13 cellular contexts compared by ENCODE assay signal in genomic region chr1:160606611-160607010, GRCh38. TPM values are rescaled to one million over a fixed set of nuclear protein-coding genes. Genes with fewer than 3 reads are reported as not detected.
A peak's percentile ranks its signal among the peaks of the same experiment; 100 is the strongest.
DNase-seq lines count a peak whose midpoint lies in the region; ATAC-seq, FAIRE-seq and TF ChIP-seq lines count a peak whose summit lies in the region.
"Had no signal": no experiment of that assay in that cellular context is flagged by ENCODE, and none has a peak within 500 bp of the region (broad histone marks: within the 10 kb centered on the region; RNA-seq: fewer than 3 reads in every experiment).

No MANE protein-coding gene starts in this region.

- peaks cover 27% of the 10 kb centered on the region for H3K36me3 Mint-ChIP-seq in activated naive CD4-positive, alpha-beta T cell treated with anti-CD3 and anti-CD28 coated beads, Interleukin-2, amount 50 U/mL, for 24 hours
- H3K36me3 Mint-ChIP-seq in type B pancreatic cell = no peaks in the 10 kb centered on the region

- FAIRE-seq in K562 (lab: Jason Lieb, UNC) = no peak

- no peak overlapping the region for H3K4me3 ChIP-seq in K562
- H3K4me3 ChIP-seq: Peyer's patch, uterus had no signal

- H3K9me3 Mint-ChIP-seq in activated naive CD4-positive, alpha-beta T cell treated with anti-CD3 and anti-CD28 coated beads, Interleukin-2, amount 50 U/mL, for 24 hours = no peaks in the 10 kb centered on the region
- no peaks in the 10 kb centered on the region for H3K9me3 Mint-ChIP-seq in type B pancreatic cell

- ATAC-seq in HG03521 (IDR thresholded peaks at IDR 0.05; ENCODE audit: unreplicated experiment) = peak; percentile 6
- no peak for ATAC-seq in K562
- ATAC-seq in GM18867 (IDR thresholded peaks at IDR 0.05; ENCODE audit: unreplicated experiment) = no peak

- intact Hi-C loops in K562 (cut with micrococcal nuclease) = loop anchor here (1.0 to 10.0 kb wide), 5 partner anchors 56 to 412 kb away; partner anchors contain the start of gene CASQ1

- BruUV-seq in K562 (replicated peaks; lab: Mats Ljungman, UMichigan) = no TSS peak

- H3K27me3 Mint-ChIP-seq in activated naive CD4-positive, alpha-beta T cell treated with anti-CD3 and anti-CD28 coated beads, Interleukin-2, amount 50 U/mL, for 24 hours = no peaks in the 10 kb centered on the region
- H3K27me3 Mint-ChIP-seq in type B pancreatic cell = peaks cover 31% of the 10 kb centered on the region

- TF ChIP-seq POLR2A in K562 (conservative IDR thresholded peaks at IDR 0.05) = no peak

- peaks cover 50% of the 10 kb centered on the region for H3K4me1 Mint-ChIP-seq in activated naive CD4-positive, alpha-beta T cell treated with anti-CD3 and anti-CD28 coated beads, Interleukin-2, amount 50 U/mL, for 24 hours
- no peaks in the 10 kb centered on the region for H3K4me1 Mint-ChIP-seq in type B pancreatic cell (ENCODE audit: unreplicated experiment)

- in situ Hi-C loops in K562 (cut with MboI) = loop anchor here (5.0 kb wide), 1 partner anchor 179 kb away; no protein-coding TSS in a partner anchor

- H3K4me2 ChIP-seq in K562 (ENCODE audit: insufficient read depth, low read length) = no peak overlapping the region

- no peak for DNase-seq in activated naive CD4-positive, alpha-beta T cell (lab: John Stamatoyannopoulos, UW)
- DNase-seq in K562 (ENCODE audit: extremely low read depth in 1 of 4, low spot score in 3 of 4) (no peak), type B pancreatic cell (ENCODE audit: extremely low spot score, unreplicated experiment) (no peak), NCI-H1694 treated with DMSO at 0.1 percent for 48 hours (lab: John Stamatoyannopoulos, UW) (no peak), SW 1271 (lab: John Stamatoyannopoulos, UW) (no peak)
- DNase-seq: uterus had no signal

- peak overlapping the region; percentile 95 for H3K27ac Mint-ChIP-seq in activated naive CD4-positive, alpha-beta T cell treated with anti-CD3 and anti-CD28 coated beads, Interleukin-2, amount 50 U/mL, for 24 hours
- H3K27ac Mint-ChIP-seq in type B pancreatic cell = peak overlapping the region; percentile 39

- H3K9me3 ChIP-seq in K562 (replicated peaks; ENCODE audit: control insufficient read depth, insufficient read depth, low read depth, low read length) = peaks cover 23% of the 10 kb centered on the region
- H3K9me3 ChIP-seq: Peyer's patch, uterus had no signal

- no peak for TF ChIP-seq EP300 in K562 (IDR thresholded peaks at IDR 0.05; ENCODE audit: low read length)

- POLR2A ChIA-PET in K562 (lab: Yijun Ruan, JAX) = no interaction called here

- 63% methylated on average over 1 of the region's 1 CpG for WGBS in K562 (ENCODE audit: insufficient coverage, low coverage, missing lambda C conversion rate)

- CTCF ChIA-PET in K562 (lab: Yijun Ruan, JAX; ENCODE audit: low intra/inter-chr PET ratio) = interaction anchor here (0.5 to 2.6 kb wide), 4 partner anchors 177 to 286 kb away, joined by 3 to 54 read pairs (median 4); no protein-coding TSS in a partner anchor

- TF ChIP-seq CTCF in K562 (IDR thresholded peaks at IDR 0.05 in 2 of 3, conservative IDR thresholded peaks at IDR 0.05 in 1 of 3; ENCODE audit: insufficient read depth in 2 of 3, low read depth in 1 of 3, low read length in 3 of 3) = no peak
- no peak for TF ChIP-seq CTCF in type B pancreatic cell (conservative IDR thresholded peaks at IDR 0.05)

- H4K20me1 ChIP-seq in K562 (replicated peaks; ENCODE audit: control insufficient read depth, insufficient read depth, low read length) = no peaks in the 10 kb centered on the region

- no peak overlapping the region for H3K27ac ChIP-seq in K562 (ENCODE audit: extremely low read depth, low read depth, low read length)
- H3K27ac ChIP-seq: uterus had no signal

- no peak overlapping the region for H3K9ac ChIP-seq in K562 (ENCODE audit: insufficient read depth in 1 of 2, low read depth in 2 of 2, low read length in 2 of 2)

- peak overlapping the region; percentile 61 for H3K4me3 Mint-ChIP-seq in activated naive CD4-positive, alpha-beta T cell treated with anti-CD3 and anti-CD28 coated beads, Interleukin-2, amount 50 U/mL, for 24 hours
- no peak overlapping the region for H3K4me3 Mint-ChIP-seq in type B pancreatic cell

- peaks cover 0 to 22% of the 10 kb centered on the region in 2 experiments; a peak in 2 of 5 replicates for H3K4me1 ChIP-seq in K562 (replicated peaks in 1 of 2; ENCODE audit: control insufficient read depth in 2 of 2, insufficient read depth in 2 of 2, low read length in 2 of 2)
- H3K4me1 ChIP-seq: Peyer's patch, uterus had no signal

- no peak for TF ChIP-seq RAD21 in K562 (CRISPR knock-in tag; conservative IDR thresholded peaks at IDR 0.05 in 1 of 2, IDR thresholded peaks at IDR 0.05 in 1 of 2)

- H3K27me3 ChIP-seq in K562 (ENCODE audit: control insufficient read depth in 2 of 2, insufficient read depth in 2 of 2, low read length in 2 of 2) = no peaks in the 10 kb centered on the region
- H3K27me3 ChIP-seq: Peyer's patch, uterus had no signal

- peak overlapping the region; percentile 65 for H2AFZ ChIP-seq in K562 (ENCODE audit: low read depth, low read length)

- no peaks in the 10 kb centered on the region for H3K36me3 ChIP-seq in K562 (ENCODE audit: control insufficient read depth, insufficient read depth, low read length)
- H3K36me3 ChIP-seq: Peyer's patch, uterus had no signal

- H3K79me2 ChIP-seq in K562 (ENCODE audit: control insufficient read depth, insufficient read depth, low read length) = no peaks in the 10 kb centered on the region

- no peaks in the 10 kb centered on the region for H3K9me1 ChIP-seq in K562 (ENCODE audit: control insufficient read depth, insufficient read depth, low read length)

TF ChIP-seq in K562, 482 proteins besides CTCF, POLR2A, EP300 and RAD21 (continues in another document):
- TF ChIP-seq NFE2L1 (tag; IDR thresholded peaks at IDR 0.05; ENCODE audit: borderline replicate concordance, low read depth) (no peak), BDP1 (IDR thresholded peaks at IDR 0.05; ENCODE audit: insufficient read depth, insufficient read length) (no peak), ZNF668 (CRISPR knock-in tag; IDR thresholded peaks at IDR 0.05) (no peak), SIN3B (IDR thresholded peaks at IDR 0.05; ENCODE audit: low read depth) (no peak), NR3C1 (CRISPR knock-in tag; IDR thresholded peaks at IDR 0.05) (no peak), ZNF431 (CRISPR knock-in tag; IDR thresholded peaks at IDR 0.05) (no peak), ZC3H8 (IDR thresholded peaks at IDR 0.05) (no peak), DPF2 (IDR thresholded peaks at IDR 0.05) (no peak), ETV6 (IDR thresholded peaks at IDR 0.05; ENCODE audit: borderline replicate concordance in 1 of 2, low read depth in 2 of 2, low read length in 1 of 2) (0 out of 4 replicates have a peak, but pooled peaks of 1 of the 2 experiments have one; percentile 1), ETV6 (CRISPR knock-in tag; IDR thresholded peaks at IDR 0.05; ENCODE audit: borderline replicate concordance) (no peak), ZFPM2 (CRISPR knock-in tag; IDR thresholded peaks at IDR 0.05) (no peak), PHTF2 (CRISPR knock-in tag; IDR thresholded peaks at IDR 0.05) (no peak), ZNF830 (CRISPR knock-in tag; IDR thresholded peaks at IDR 0.05) (no peak), BACH1 (tag; IDR thresholded peaks at IDR 0.05) (0 out of 2 replicates have a peak, but pooled peaks have one; percentile 48), TFAM (CRISPR knock-in tag; conservative IDR thresholded peaks at IDR 0.05) (no peak)

RNA-seq across cellular contexts. Expression of gene CD84, which starts 27.3 kb away (rescaled TPM):
- total RNA-seq in K562 (2011; cell fraction: chromatin; rRNA removed; ENCODE audit: low replicate concordance) = 3.9 and 4.7 TPM in 2 replicates
- 1.5 and 2.4 TPM in 2 replicates for total RNA-seq in K562 (2011; cell fraction: nucleolus; rRNA removed)
- 2.9 and 3.3 TPM in 2 replicates for total RNA-seq in K562 (2011; cell fraction: nucleoplasm; rRNA removed)
- total RNA-seq in K562 (2014; rRNA removed) (0.82 and 1.4 TPM in 2 replicates), K562 (2014; rRNA removed; fragmentation: Illumina TruSeq; extraction: Trizol) (2.2 and 2.5 TPM in 2 replicates), K562 (2015; rRNA removed; fragmentation: Illumina TruSeq; extraction: Trizol) (6.8 TPM in 2 replicates), K562 (2021) (1.9 and 2.5 TPM in 2 replicates), type B pancreatic cell (ENCODE audit: low replicate concordance) (not detected in 2 replicates)
- polyA plus RNA-seq in K562 (2011; rRNA removed) (2.0 and 7.3 TPM in 2 replicates), K562 (2014; fragmentation: Illumina TruSeq; extraction: Trizol) (3.1 and 3.5 TPM in 2 replicates), K562 (2014; fragmentation: Nextera tagmentation; extraction: Ambion mirVana) (1 to 10 TPM; 1.0 to 1.5 TPM), K562 (2014; rRNA removed) (1.6 and 1.8 TPM in 2 replicates)
- 0.37 and 4.0 TPM in 2 replicates for polyA plus RNA-seq in K562 (2011; cell fraction: cytosol; rRNA removed)
- polyA plus RNA-seq in K562 (2011; cell fraction: nucleus; rRNA removed) = 2.0 and 6.2 TPM in 2 replicates
- polyA plus RNA-seq in K562 (2012) = 3.1 and 5.8 TPM in 2 replicates
- 3.3 and 12.3 TPM in 2 replicates for polyA minus RNA-seq in K562 (2011; rRNA and poly(A)+ RNA removed)
- polyA minus RNA-seq in K562 (2011; cell fraction: cytosol; rRNA and poly(A)+ RNA removed) = 0.48 and 1.8 TPM in 2 replicates
- 0.94 and 7.8 TPM in 2 replicates for polyA minus RNA-seq in K562 (2011; cell fraction: nucleus; rRNA and poly(A)+ RNA removed)
- total RNA-seq: fibroblast of villous mesenchyme had no signal
- polyA plus RNA-seq: keratinocyte, neural cell had no signal

RNA-seq across cellular contexts. Expression of gene SLAMF1, which starts 40.2 kb away (rescaled TPM):
- not detected in 2 replicates for total RNA-seq in K562 (2011; cell fraction: chromatin; rRNA removed; ENCODE audit: low replicate concordance)
- not detected in 2 replicates for total RNA-seq in K562 (2011; cell fraction: nucleolus; rRNA removed)
- total RNA-seq in K562 (2011; cell fraction: nucleoplasm; rRNA removed) = not detected in 2 replicates
- not detected in 2 replicates for total RNA-seq in K562 (2014; rRNA removed)
- total RNA-seq in K562 (2014; rRNA removed; fragmentation: Illumina TruSeq; extraction: Trizol) = not detected in 2 replicates
- total RNA-seq in K562 (2015; rRNA removed; fragmentation: Illumina TruSeq; extraction: Trizol) = 0.04 and 0.15 TPM in 2 replicates
- 0.11 and 0.22 TPM in 2 replicates for total RNA-seq in K562 (2021)
- polyA plus RNA-seq in K562 (2011; rRNA removed) = not detected in 2 replicates
- polyA plus RNA-seq in K562 (2011; cell fraction: cytosol; rRNA removed) = not detected in 2 replicates
- not detected in 2 replicates for polyA plus RNA-seq in K562 (2011; cell fraction: nucleus; rRNA removed)
- 0.10 and 0.66 TPM in 2 replicates for polyA plus RNA-seq in K562 (2012)
- 0.08 TPM in 1 of 2 replicates, not detected in the other for polyA plus RNA-seq in K562 (2014; fragmentation: Illumina TruSeq; extraction: Trizol)
- under 1 TPM; 0.04 to 0.13 TPM for polyA plus RNA-seq in K562 (2014; fragmentation: Nextera tagmentation; extraction: Ambion mirVana)
- polyA plus RNA-seq in K562 (2014; rRNA removed) = 0.17 TPM in 1 of 2 replicates, not detected in the other
- not detected in 2 replicates for polyA minus RNA-seq in K562 (2011; rRNA and poly(A)+ RNA removed)
- not detected in 2 replicates for polyA minus RNA-seq in K562 (2011; cell fraction: cytosol; rRNA and poly(A)+ RNA removed)
- not detected in 2 replicates for polyA minus RNA-seq in K562 (2011; cell fraction: nucleus; rRNA and poly(A)+ RNA removed)
- total RNA-seq in type B pancreatic cell (ENCODE audit: low replicate concordance) = not detected in 2 replicates
- total RNA-seq: fibroblast of villous mesenchyme had no signal
- polyA plus RNA-seq: keratinocyte, neural cell had no signal
